Comparison of ENCODE assay signal across 8 cellular contexts in the genomic region with DNA sequence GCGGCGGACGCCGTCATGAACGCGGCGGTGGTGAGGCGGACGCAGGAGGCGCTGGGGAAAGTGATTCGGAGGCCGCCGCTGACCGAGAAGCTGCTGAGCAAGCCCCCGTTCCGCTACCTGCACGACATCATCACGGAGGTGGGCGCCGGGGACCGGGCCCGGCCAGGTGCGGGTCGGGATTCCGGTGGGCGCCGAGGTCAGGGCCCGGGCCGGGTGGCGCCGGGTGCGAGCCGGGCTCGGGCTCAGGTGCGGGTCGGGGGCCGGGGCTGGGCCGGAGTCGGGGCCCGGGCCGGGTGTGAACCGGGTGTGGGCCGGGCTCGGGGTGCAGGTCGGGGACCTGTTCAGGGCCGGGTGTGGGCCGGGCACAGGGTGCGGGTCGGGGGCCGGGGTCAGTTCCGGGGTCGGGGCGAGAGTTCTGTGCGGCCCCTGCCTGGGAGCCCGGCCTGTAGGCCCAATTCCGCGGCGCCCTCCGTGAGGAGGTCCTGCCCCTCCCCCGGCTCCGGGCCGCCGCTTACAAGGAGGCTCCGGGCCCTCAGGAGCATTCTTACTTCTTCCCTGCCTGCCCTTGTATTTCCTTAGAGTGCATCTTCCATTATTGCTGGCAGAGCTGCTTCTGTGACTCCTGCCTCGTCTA. TPM values are rescaled to one million over a fixed set of nuclear protein-coding genes. Genes with fewer than 3 reads are reported as not detected.
DNase-seq lines count a peak whose midpoint lies in the region; ATAC-seq and TF ChIP-seq lines count a peak whose summit lies in the region.

No MANE protein-coding gene starts in this region.

- H3K27me3 ChIP-seq in Caco-2 (replicated peaks; ENCODE audit: control insufficient read depth, insufficient read depth, low read length) (no peaks in the 10 kb centered on the region), thoracic aorta (replicated peaks; ENCODE audit: insufficient read depth) (no peaks in the 10 kb centered on the region)

- H3K27ac ChIP-seq in thoracic aorta, result peak overlapping the region in 1 of 2 donors; percentile 48

- H3K36me3 ChIP-seq in Caco-2 (ENCODE audit: control insufficient read depth, insufficient read depth, low read length) (no peaks in the 10 kb centered on the region), thoracic aorta (peaks cover 2% of the 10 kb centered on the region)

- H3K27ac Mint-ChIP-seq in Caco-2 (ENCODE audit: unreplicated experiment), result no peak overlapping the region

- TF ChIP-seq CTCF in Caco-2 (IDR thresholded peaks at IDR 0.05; ENCODE audit: insufficient read depth in 1 of 2, low read depth in 1 of 2, low read length in 1 of 2, severe bottlenecking in 1 of 2, unreplicated experiment in 1 of 2), result no peak
- TF ChIP-seq CTCF in GM20000 (IDR thresholded peaks at IDR 0.05; ENCODE audit: extremely low read depth, missing control alignments), result no peak
- no peak for TF ChIP-seq CTCF in astrocyte of the cerebellum (IDR thresholded peaks at IDR 0.05; ENCODE audit: low read depth, low read length, missing control alignments)
- no peak for TF ChIP-seq CTCF in thoracic aorta (IDR thresholded peaks at IDR 0.05)
- TF ChIP-seq CTCF in GM10266 (IDR thresholded peaks at IDR 0.05; ENCODE audit: control insufficient read depth, insufficient read depth, low read depth, missing control alignments), result no peak

- DNase-seq in Caco-2 (peak in 1 of 2 experiments; percentile 17), GM20000 (ENCODE audit: low spot score) (peak; percentile 28), astrocyte of the cerebellum (ENCODE audit: low read depth) (no peak), left colon (peak in 1 of 2 donors; percentile 36), thoracic aorta (ENCODE audit: low spot score) (no peak), GM10266 (ENCODE audit: extremely low spot score) (no peak), cerebellar cortex (ENCODE audit: low spot score) (no peak)

- H3K4me1 ChIP-seq in Caco-2, result no peaks in the 10 kb centered on the region
- peaks cover 6 to 23% of the 10 kb centered on the region in 2 donors for H3K4me1 ChIP-seq in thoracic aorta (ENCODE audit: control insufficient read depth in 1 of 2, low read depth in 2 of 2)

- CTCF ChIA-PET in Caco-2 (lab: Charles Lee), result no interaction called here

- H3K9me3 ChIP-seq in Caco-2 (no peaks in the 10 kb centered on the region), thoracic aorta (no peaks in the 10 kb centered on the region)

- H3K36me3 Mint-ChIP-seq in Caco-2 (ENCODE audit: insufficient read depth, unreplicated experiment), result no peaks in the 10 kb centered on the region

- BruUV-seq in Caco-2 (replicated peaks; lab: Mats Ljungman, UMichigan), result no TSS peak

- peak; percentile 28 for ATAC-seq in HG03571 (IDR thresholded peaks at IDR 0.05; ENCODE audit: unreplicated experiment)
- ATAC-seq in left colon, result peak; percentile 8
- ATAC-seq in thoracic aorta (ENCODE audit: insufficient number of reproducible peaks, low FRiP score, low read depth), result no peak

- H3K4me3 ChIP-seq in Caco-2 (ENCODE audit: low read depth, low read length) (peak overlapping the region; percentile 45), astrocyte of the cerebellum (ENCODE audit: low read depth, low read length) (peak overlapping the region; percentile 56), thoracic aorta (peak overlapping the region; percentile 86)

- no peaks in the 10 kb centered on the region for H3K9me3 Mint-ChIP-seq in Caco-2 (ENCODE audit: unreplicated experiment)

- intact Hi-C loops in Caco-2 (cut with micrococcal nuclease; ENCODE audit: unreplicated experiment) (no loop called here), left colon (cut with DNase I, micrococcal nuclease) (no loop called here)

- H3K4me3 Mint-ChIP-seq in Caco-2 (ENCODE audit: unreplicated experiment), result peak overlapping the region; percentile 68

- in situ Hi-C loops in astrocyte of the cerebellum (cut with HindIII; ENCODE audit: low sequenced_read_pairs), result no loop called here

- POLR2A ChIA-PET in Caco-2 (lab: Charles Lee), result no interaction called here

- H3K4me1 Mint-ChIP-seq in Caco-2 (ENCODE audit: low read depth, unreplicated experiment), result no peaks in the 10 kb centered on the region

- H3K27me3 Mint-ChIP-seq in Caco-2 (ENCODE audit: insufficient read depth, unreplicated experiment), result no peaks in the 10 kb centered on the region

RNA-seq across cellular contexts. Expression of a gene that starts 0.4 kb away (rescaled TPM):
- total RNA-seq in Caco-2 (2022) (7.1 and 7.4 TPM in 2 replicates), left colon (10 to 100 TPM; 18.0 to 23.3 TPM), thoracic aorta (10 to 100 TPM; 19.4 to 23.7 TPM)

RNA-seq across cellular contexts. Expression of a gene that starts 32.4 kb away (rescaled TPM):
- total RNA-seq in Caco-2 (2022) (12.2 and 12.5 TPM in 2 replicates), left colon (10 to 100 TPM; 16.9 to 35.4 TPM), thoracic aorta (10 to 100 TPM; 14.2 to 26.2 TPM)
